ENCODE assay signal across 8 cellular contexts in the genomic region with DNA sequence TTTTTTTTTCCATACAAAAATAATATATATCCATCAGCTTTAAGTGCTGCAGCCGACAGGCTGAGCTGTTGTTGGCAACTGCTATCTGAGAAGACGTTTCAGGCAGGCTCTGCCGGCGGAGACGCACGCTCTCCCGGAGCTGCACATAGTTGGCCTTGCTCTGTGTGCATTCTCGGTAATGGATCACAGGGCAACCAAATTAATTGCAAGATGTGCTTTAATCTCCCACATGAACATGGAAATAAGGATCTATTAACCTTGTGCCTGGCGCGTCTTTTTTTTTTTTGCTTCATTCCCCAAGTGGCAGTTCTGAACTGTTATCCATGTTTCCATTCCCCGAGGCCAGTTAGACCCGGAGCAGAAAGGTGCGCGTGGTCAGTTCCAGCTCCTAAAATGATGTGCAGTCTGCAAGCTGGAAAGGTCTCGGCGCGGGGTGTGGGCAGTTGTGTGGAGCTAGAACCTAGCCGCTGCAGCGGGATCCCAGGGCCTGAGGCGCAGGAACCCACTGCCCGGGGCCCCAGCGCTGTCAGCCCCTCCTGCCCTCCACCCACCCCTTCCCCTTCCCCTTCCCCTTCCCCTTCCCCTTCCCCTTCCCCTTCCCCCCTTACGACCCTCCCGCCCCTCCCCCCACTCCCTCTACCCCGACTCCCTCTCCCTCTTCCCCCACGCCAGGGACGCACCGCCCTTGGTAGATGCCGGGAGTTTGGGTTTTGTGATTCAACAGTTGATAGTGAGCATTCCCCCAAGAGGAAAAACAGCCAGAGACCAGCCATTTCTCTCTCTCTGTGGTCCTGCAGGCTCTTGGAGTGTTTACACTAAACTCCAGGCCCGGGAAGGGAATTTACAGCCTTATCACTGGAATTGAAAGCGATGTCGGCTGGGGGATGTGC.
DNase-seq lines count a peak whose midpoint lies in the region; ATAC-seq and TF ChIP-seq lines count a peak whose summit lies in the region.

No MANE protein-coding gene starts in this region.

- intact Hi-C loops in CD8-positive, alpha-beta T cell (cut with DNase I, micrococcal nuclease), result no loop called here

- H3K9me3 Mint-ChIP-seq in CD8-positive, alpha-beta T cell, result no peaks in the 10 kb centered on the region

- H3K4me1 Mint-ChIP-seq in CD8-positive, alpha-beta T cell (ENCODE audit: low read depth), result peaks cover 3% of the 10 kb centered on the region

- H3K27ac ChIP-seq in iPS-20b (ENCODE audit: low read length), result no peak overlapping the region
- H3K27ac ChIP-seq in CD8-positive, alpha-beta T cell (ENCODE audit: low read depth, low read length), result no peak overlapping the region

- no peak overlapping the region for H3K4me3 Mint-ChIP-seq in CD8-positive, alpha-beta T cell

- H3K36me3 ChIP-seq in iPS-20b (ENCODE audit: insufficient read depth, low read depth, low read length) (no peaks in the 10 kb centered on the region), skeletal muscle satellite cell (ENCODE audit: insufficient read depth, low read length) (no peaks in the 10 kb centered on the region)
- no peaks in the 10 kb centered on the region for H3K36me3 ChIP-seq in CD8-positive, alpha-beta T cell (ENCODE audit: insufficient read depth, low read length)

- H3K4me1 ChIP-seq in iPS-20b (ENCODE audit: insufficient read depth, low read length) (peaks cover 9% of the 10 kb centered on the region; the same call in 1 of the 2 replicates), skeletal muscle satellite cell (ENCODE audit: control insufficient read depth, insufficient read depth, low read length) (peaks cover 3% of the 10 kb centered on the region)
- no peaks in the 10 kb centered on the region for H3K4me1 ChIP-seq in CD8-positive, alpha-beta T cell (ENCODE audit: insufficient read depth, low read length)

- peaks cover 35% of the 10 kb centered on the region for H3K27me3 Mint-ChIP-seq in CD8-positive, alpha-beta T cell (ENCODE audit: low read depth)

- H3K27ac Mint-ChIP-seq in CD8-positive, alpha-beta T cell, result no peak overlapping the region

- no peaks in the 10 kb centered on the region for H3K36me3 Mint-ChIP-seq in CD8-positive, alpha-beta T cell

- DNase-seq in HEK293T (ENCODE audit: extremely low spot score), result peak; percentile 60
- DNase-seq in cardiac fibroblast (ENCODE audit: low read depth in 2 of 2), result peak; percentile 13 to 46
- no peak for DNase-seq in effector CD4-positive, alpha-beta T cell
- no peak for DNase-seq in activated effector memory CD4-positive, alpha-beta T cell treated with anti-CD3 and anti-CD28 coated beads, Interleukin-2, amount 50 U/mL, for 16 hours
- no peak for DNase-seq in NK-92 treated with Interleukin-12 subunit alpha and Interleukin-12 subunit beta, amount 100 ng/mL, for 24 hours (lab: John Stamatoyannopoulos, UW)
- DNase-seq in CD8-positive, alpha-beta T cell, result no peak

- H3K4me3 ChIP-seq in cardiac fibroblast (replicated peaks in 1 of 2; ENCODE audit: low read depth in 2 of 2, low read length in 2 of 2) (peak overlapping the region in 1 of 2 donors; percentile 26), iPS-20b (ENCODE audit: low read length) (peak overlapping the region; percentile 83), skeletal muscle satellite cell (ENCODE audit: low read length) (peak overlapping the region; percentile 63)
- no peak overlapping the region for H3K4me3 ChIP-seq in CD8-positive, alpha-beta T cell (ENCODE audit: low read depth, low read length)

- peak overlapping the region; percentile 60; the same call in 1 of the 2 replicates for H3K9ac ChIP-seq in iPS-20b (ENCODE audit: low read depth, low read length)
- H3K9ac ChIP-seq in skeletal muscle satellite cell (ENCODE audit: low read depth, low read length), result no peak overlapping the region

- H3K27me3 ChIP-seq in iPS-20b (ENCODE audit: insufficient read depth, low read length) (peaks cover 31% of the 10 kb centered on the region), skeletal muscle satellite cell (ENCODE audit: control insufficient read depth, insufficient read depth, low read length) (peaks cover 37% of the 10 kb centered on the region)
- H3K27me3 ChIP-seq in CD8-positive, alpha-beta T cell (ENCODE audit: insufficient read depth, low read length), result no peaks in the 10 kb centered on the region

- peak overlapping the region; percentile 85 for H3K4me2 ChIP-seq in skeletal muscle satellite cell (ENCODE audit: low read length)

- POLR2A ChIA-PET in HEK293T (lab: Yijun Ruan, JAX), result interaction anchor here (1.1 kb wide), 1 partner anchor 196 kb away, joined by 3 read pairs; the partner anchor contains the start of gene PRDM6
- POLR2A ChIA-PET in CD8-positive, alpha-beta T cell (lab: Charles Lee), result no interaction called here

- CTCF ChIA-PET in HEK293T (lab: Yijun Ruan, JAX), result interaction anchor here (1.4 kb wide), 1 partner anchor 11 kb away, joined by 3 read pairs; no protein-coding TSS in a partner anchor
- CTCF ChIA-PET in CD8-positive, alpha-beta T cell (lab: Charles Lee), result no interaction called here

- no peak for TF ChIP-seq CTCF in cardiac fibroblast (IDR thresholded peaks at IDR 0.05; ENCODE audit: low read depth, low read length)
- TF ChIP-seq CTCF in CD8-positive, alpha-beta T cell (IDR thresholded peaks at IDR 0.05), result no peak

- H3K9me3 ChIP-seq in iPS-20b (ENCODE audit: insufficient read depth, low read depth, low read length) (no peaks in the 10 kb centered on the region), skeletal muscle satellite cell (replicated peaks; ENCODE audit: low read length) (no peaks in the 10 kb centered on the region)
- H3K9me3 ChIP-seq in CD8-positive, alpha-beta T cell (ENCODE audit: low read length), result no peaks in the 10 kb centered on the region

- no peak for ATAC-seq in CD8-positive, alpha-beta T cell

TF ChIP-seq in HEK293T, 16 proteins besides CTCF, POLR2A, EP300 and RAD21:
- TF ChIP-seq FOXA1 (IDR thresholded peaks at IDR 0.05) (no peak), SUZ12 (IDR thresholded peaks at IDR 0.05) (no peak), LEF1 (IDR thresholded peaks at IDR 0.05; ENCODE audit: borderline replicate concordance) (no peak), ZNF384 (IDR thresholded peaks at IDR 0.05) (no peak), NFRKB (IDR thresholded peaks at IDR 0.05) (no peak), FOXK2 (IDR thresholded peaks at IDR 0.05) (no peak), CTBP1 (IDR thresholded peaks at IDR 0.05; ENCODE audit: borderline replicate concordance) (no peak), HDGF (IDR thresholded peaks at IDR 0.05; ENCODE audit: borderline replicate concordance) (no peak), L3MBTL2 (conservative IDR thresholded peaks at IDR 0.05) (peak; percentile 43)
- TF ChIP-seq, protein P1, sequence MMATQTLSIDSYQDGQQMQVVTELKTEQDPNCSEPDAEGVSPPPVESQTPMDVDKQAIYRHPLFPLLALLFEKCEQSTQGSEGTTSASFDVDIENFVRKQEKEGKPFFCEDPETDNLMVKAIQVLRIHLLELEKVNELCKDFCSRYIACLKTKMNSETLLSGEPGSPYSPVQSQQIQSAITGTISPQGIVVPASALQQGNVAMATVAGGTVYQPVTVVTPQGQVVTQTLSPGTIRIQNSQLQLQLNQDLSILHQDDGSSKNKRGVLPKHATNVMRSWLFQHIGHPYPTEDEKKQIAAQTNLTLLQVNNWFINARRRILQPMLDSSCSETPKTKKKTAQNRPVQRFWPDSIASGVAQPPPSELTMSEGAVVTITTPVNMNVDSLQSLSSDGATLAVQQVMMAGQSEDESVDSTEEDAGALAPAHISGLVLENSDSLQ (IDR thresholded peaks at IDR 0.05), result peak; percentile 63

Comparison
In these comparisons a context has a peak if more than half of its experiments do, and no peak if none do; other contexts are left out.
1. DNase-seq: peak in HEK293T (single experiment) and cardiac fibroblast (2 of 2); none in effector CD4-positive, alpha-beta T cell (single experiment), activated effector memory CD4-positive, alpha-beta T cell treated with anti-CD3 and anti-CD28 coated beads, Interleukin-2, amount 50 U/mL, for 16 hours (single experiment), NK-92 treated with Interleukin-12 subunit alpha and Interleukin-12 subunit beta, amount 100 ng/mL, for 24 hours (single experiment) and CD8-positive, alpha-beta T cell (0 of 7).